ENCODE assay signal across 10 cellular contexts in genomic region chr20:62685781-62686555, GRCh38. TPM values are rescaled to one million over a fixed set of nuclear protein-coding genes. Genes with fewer than 3 reads are reported as not detected.
A peak's percentile ranks its signal among the peaks of the same experiment; 100 is the strongest.
DNase-seq lines count a peak whose midpoint lies in the region; ATAC-seq and TF ChIP-seq lines count a peak whose summit lies in the region.
"Had no signal": no experiment of that assay in that cellular context is flagged by ENCODE, and none has a peak within 500 bp of the region (broad histone marks: within the 10 kb centered on the region; RNA-seq: fewer than 3 reads in every experiment).

No MANE protein-coding gene starts in this region.

- H3K9me3 ChIP-seq in H9 (ENCODE audit: control insufficient read depth, low read depth, low read length), result no peaks in the 10 kb centered on the region

- peak; percentile 88 for DNase-seq in CD1c-positive myeloid dendritic cell (ENCODE audit: extremely low spot score)
- peak; percentile 72 for DNase-seq in NCI-H1436 (lab: John Stamatoyannopoulos, UW)
- DNase-seq in SK-N-DZ (ENCODE audit: low spot score), result peak; percentile 40
- DNase-seq in kidney tubule cell (ENCODE audit: low spot score), result peak; percentile 8
- DNase-seq in H9, result no peak
- no peak for DNase-seq in activated gamma-delta T cell (lab: John Stamatoyannopoulos, UW)

- H4K20me1 ChIP-seq in H9 (ENCODE audit: control insufficient read depth, insufficient read depth, insufficient read length), result no peaks in the 10 kb centered on the region

- no peaks in the 10 kb centered on the region; a peak in 1 of 5 replicates for H3K9me3 Mint-ChIP-seq in H9

- H3T11ph ChIP-seq in H9 (ENCODE audit: low read length), result no peak overlapping the region

- no peak overlapping the region for H3K4me2 ChIP-seq in H9 (ENCODE audit: insufficient read depth, insufficient read length, low read length)

- peaks cover 14 to 16% of the 10 kb centered on the region in 2 experiments for H3K4me1 Mint-ChIP-seq in H9

- no peak overlapping the region for H3K4ac ChIP-seq in H9 (ENCODE audit: low read depth, low read length)

- no peak overlapping the region for H2BK12ac ChIP-seq in H9 (ENCODE audit: insufficient read length, low read depth, low read length)

- H3K9ac ChIP-seq in H9 (ENCODE audit: extremely low read depth, insufficient read length, low read length), result no peak overlapping the region

- H4K8ac ChIP-seq in H9 (replicated peaks; ENCODE audit: insufficient read length, low read depth, low read length), result no peak overlapping the region

- H2BK20ac ChIP-seq in H9 (ENCODE audit: low read depth, low read length, poor library complexity, severe bottlenecking), result no peak overlapping the region

- no CpG with 5 or more reads among the region's 27 CpGs for WGBS in H9 (ENCODE audit: extremely low coverage, insufficient read length, low lambda C conversion rate)

- no peak overlapping the region for H3K14ac ChIP-seq in H9 (ENCODE audit: insufficient read depth, low read length)

- H3K4me1 ChIP-seq in H9 (ENCODE audit: insufficient read depth, low read length), result no peaks in the 10 kb centered on the region

- peaks cover 12% of the 10 kb centered on the region for H3K27me3 Mint-ChIP-seq in H9 (ENCODE audit: low read depth)

- H2AK5ac ChIP-seq in H9 (ENCODE audit: insufficient read length, low read length), result no peak overlapping the region

- no peaks in the 10 kb centered on the region for H3K23me2 ChIP-seq in H9 (ENCODE audit: insufficient read length, low read depth, low read length, poor library complexity, severe bottlenecking)

- no peak for TF ChIP-seq CTCF in H9 (conservative IDR thresholded peaks at IDR 0.05)

- ATAC-seq in HG02981 (IDR thresholded peaks at IDR 0.05; ENCODE audit: unreplicated experiment), result no peak
- no peak for ATAC-seq in HG02798 (IDR thresholded peaks at IDR 0.05; ENCODE audit: poor library complexity, unreplicated experiment)

- H2BK120ac ChIP-seq in H9 (ENCODE audit: low read depth, low read length, poor library complexity, severe bottlenecking), result no peak overlapping the region

- H3K18ac ChIP-seq in H9 (ENCODE audit: insufficient read length, low read depth, low read length), result no peak overlapping the region

- no peak overlapping the region for H3K56ac ChIP-seq in H9 (ENCODE audit: insufficient read length, low read depth, low read length)

- H3K27ac Mint-ChIP-seq in H9, result no peak overlapping the region

- H3K27ac ChIP-seq in H9 (ENCODE audit: insufficient read length, low read depth, low read length), result no peak overlapping the region
- H3K27ac ChIP-seq: dorsolateral prefrontal cortex had no signal

- H4K91ac ChIP-seq in H9 (ENCODE audit: insufficient read length, low read depth, low read length), result no peak overlapping the region

- H2BK15ac ChIP-seq in H9 (ENCODE audit: low read depth, low read length), result no peak overlapping the region

- H3K23ac ChIP-seq in H9 (ENCODE audit: insufficient read length, low read depth, low read length), result no peak overlapping the region

- H3K4me3 Mint-ChIP-seq in H9, result peak overlapping the region in 1 of 2 experiments; percentile 19; a peak in 1 of 5 replicates

- no peaks in the 10 kb centered on the region for H3K79me1 ChIP-seq in H9 (ENCODE audit: insufficient read depth, low read depth, low read length, poor library complexity, severe bottlenecking)

- H2AFZ ChIP-seq in H9 (ENCODE audit: low read length), result no peak overlapping the region

- H2BK5ac ChIP-seq in H9 (ENCODE audit: insufficient read length, low read length), result no peak overlapping the region

- H4K5ac ChIP-seq in H9 (ENCODE audit: insufficient read length, low read depth, low read length), result no peak overlapping the region

- no peaks in the 10 kb centered on the region for H3K36me3 Mint-ChIP-seq in H9 (ENCODE audit: insufficient read depth in 1 of 3, low read depth in 3 of 3)

- no peaks in the 10 kb centered on the region for H3K27me3 ChIP-seq in H9 (ENCODE audit: insufficient read depth, low read length)

- no peaks in the 10 kb centered on the region for H3K79me2 ChIP-seq in H9 (ENCODE audit: insufficient read depth, low read length)

RNA-seq across cellular contexts. Expression of gene NTSR1, which starts 22.7 kb away (rescaled TPM):
- 0.64 and 0.86 TPM in 2 replicates for polyA plus RNA-seq in SK-N-DZ (2014; cell fraction: cytosol; rRNA removed)
- 1.0 and 1.5 TPM in 2 replicates for polyA plus RNA-seq in SK-N-DZ (2014; cell fraction: nucleus; rRNA removed)
- 0.07 and 0.11 TPM in 2 replicates for total RNA-seq in H9 (2021)
- total RNA-seq: renal cortical epithelial cell had no signal

RNA-seq across cellular contexts. Expression of gene SLCO4A1, which starts 43.7 kb away (rescaled TPM):
- polyA plus RNA-seq in SK-N-DZ (2014; cell fraction: cytosol; rRNA removed), result 12.0 and 18.7 TPM in 2 replicates
- 32.1 and 36.3 TPM in 2 replicates for polyA plus RNA-seq in SK-N-DZ (2014; cell fraction: nucleus; rRNA removed)
- 8.4 and 9.4 TPM in 2 replicates for total RNA-seq in H9 (2021)

Comparison
In these comparisons a context has a peak if more than half of its experiments do, and no peak if none do; other contexts are left out.
1. DNase-seq: peak in CD1c-positive myeloid dendritic cell (single experiment), NCI-H1436 (single experiment), SK-N-DZ (single experiment) and kidney tubule cell (single experiment); none in H9 (single experiment) and activated gamma-delta T cell (single experiment).